Comparison of ENCODE assay signal across 8 cellular contexts in genomic region chr19:17847538-17848366, GRCh38. TPM values are rescaled to one million over a fixed set of nuclear protein-coding genes. Genes with fewer than 3 reads are reported as not detected.
DNase-seq lines count a peak whose midpoint lies in the region; ATAC-seq and TF ChIP-seq lines count a peak whose summit lies in the region.

JAK3 (minus strand) TSS chr19:17847982; CDS start chr19:17844417, 3,565 bp downstream.

- CTCF ChIA-PET in SK-N-SH (lab: Yijun Ruan, JAX), result interaction anchor here (0.9 to 1.7 kb wide), 3 partner anchors 8 to 106 kb away, joined by 3 to 9 read pairs (median 6); partner anchors contain the start of gene RPL18A

- H3K27me3 Mint-ChIP-seq in progenitor cell of endocrine pancreas, result peaks cover 49% of the 10 kb centered on the region

- no peaks in the 10 kb centered on the region for H3K4me1 Mint-ChIP-seq in progenitor cell of endocrine pancreas (ENCODE audit: low read depth)

- peak within 1 kb of the TSS; percentile 46 for H3K4me3 Mint-ChIP-seq in progenitor cell of endocrine pancreas (ENCODE audit: low read depth)

- H3K9me3 Mint-ChIP-seq in activated naive CD4-positive, alpha-beta T cell treated with anti-CD3 and anti-CD28 coated beads, Interleukin-2, amount 50 U/mL, for 72 hours, result peaks cover 0 to 4% of the 10 kb centered on the region in 2 donors
- H3K9me3 Mint-ChIP-seq in progenitor cell of endocrine pancreas (ENCODE audit: low read depth), result no peaks in the 10 kb centered on the region

- intact Hi-C loops in cardiac septum (cut with DNase I), result no loop called here
- intact Hi-C loops in transverse colon (cut with DNase I; ENCODE audit: low total_unique reads), result no loop called here

- WGBS in SK-N-SH (ENCODE audit: low lambda C conversion rate), result 64% methylated on average over 38 of the region's 40 CpGs
- WGBS in transverse colon (ENCODE audit: low coverage in 1 of 2), 2 donors, result 16 to 23% methylated on average over 6 to 25 of the region's 40 CpGs

- H2AFZ ChIP-seq in SK-N-SH (ENCODE audit: low read depth), result no peak within 1 kb of the TSS

- peaks cover 0 to 6% of the 10 kb centered on the region in 2 experiments; a peak in 1 of 4 replicates for H3K4me1 ChIP-seq in SK-N-SH (ENCODE audit: control insufficient read depth in 1 of 2, insufficient read depth in 2 of 2, low read depth in 1 of 2, low read length in 1 of 2)
- peaks cover 0 to 34% (median 6%) of the 10 kb centered on the region in 4 donors for H3K4me1 ChIP-seq in transverse colon

- H3K4me2 ChIP-seq in SK-N-SH, result no peak within 1 kb of the TSS

- POLR2A ChIA-PET in SK-N-SH (lab: Yijun Ruan, JAX), result interaction anchor here (0.6 to 1.7 kb wide), 4 partner anchors 12 to 96 kb away, joined by 3 to 9 read pairs (median 5); partner anchors contain the start of gene RPL18A

- peak; percentile 67 for DNase-seq in ELF-1 (ENCODE audit: low read depth, low spot score)
- peak; percentile 93 for DNase-seq in SK-N-SH
- DNase-seq in activated naive CD4-positive, alpha-beta T cell treated with anti-CD3 and anti-CD28 coated beads, Interleukin-2, amount 50 U/mL, for 72 hours (ENCODE audit: low spot score in 2 of 2), result peak; percentile 84 to 91
- DNase-seq in cardiac septum (ENCODE audit: low spot score), result peak; percentile 91
- peak; percentile 53 for DNase-seq in progenitor cell of endocrine pancreas (ENCODE audit: low spot score, unreplicated experiment)
- peak; percentile 78 for DNase-seq in transverse colon
- DNase-seq in NCI-H187 (lab: John Stamatoyannopoulos, UW), result no peak

- no peaks in the 10 kb centered on the region for H3K36me3 ChIP-seq in SK-N-SH (replicated peaks in 1 of 2; ENCODE audit: control insufficient read depth in 1 of 2, insufficient read depth in 2 of 2, low read length in 1 of 2)
- no peaks in the 10 kb centered on the region for H3K36me3 ChIP-seq in transverse colon

- no peaks in the 10 kb centered on the region for H3K79me2 ChIP-seq in SK-N-SH (ENCODE audit: insufficient read depth)

- H3K4me3 ChIP-seq in SK-N-SH (ENCODE audit: low read depth in 2 of 2, low read length in 1 of 2) (no peak within 1 kb of the TSS), transverse colon (peak within 1 kb of the TSS; percentile 9 to 49 (median 28))

- in situ Hi-C loops in transverse colon (cut with MboI; ENCODE audit: low pct_ligation_motif_present in 1 of 4, low pct_unique_long_range_greater_than_20kb in 1 of 4, low sequenced_read_pairs in 3 of 4), result no loop called here

- H3K27me3 ChIP-seq in SK-N-SH (ENCODE audit: insufficient read depth), result no peaks in the 10 kb centered on the region
- peaks cover 27% of the 10 kb centered on the region for H3K27me3 ChIP-seq in transverse colon

- H3K9me3 ChIP-seq in SK-N-SH (no peaks in the 10 kb centered on the region), transverse colon (no peaks in the 10 kb centered on the region)

- H3F3A ChIP-seq in SK-N-SH (replicated peaks; ENCODE audit: insufficient read depth), result no peaks in the 10 kb centered on the region

- no peak for TF ChIP-seq RAD21 in SK-N-SH (IDR thresholded peaks at IDR 0.05; ENCODE audit: low read length)

- TF ChIP-seq EP300 in SK-N-SH (IDR thresholded peaks at IDR 0.05; ENCODE audit: borderline replicate concordance in 1 of 2, low read depth in 1 of 2, low read length in 1 of 2) (no peak), transverse colon (IDR thresholded peaks at IDR 0.05; ENCODE audit: low read depth) (no peak)

- no peaks in the 10 kb centered on the region for H4K20me1 ChIP-seq in SK-N-SH (ENCODE audit: insufficient read depth)

- H3K27ac Mint-ChIP-seq in activated naive CD4-positive, alpha-beta T cell treated with anti-CD3 and anti-CD28 coated beads, Interleukin-2, amount 50 U/mL, for 72 hours, result peak within 1 kb of the TSS; percentile 85 to 98
- no peak within 1 kb of the TSS for H3K27ac Mint-ChIP-seq in progenitor cell of endocrine pancreas

- H3K9me2 ChIP-seq in SK-N-SH, result no peaks in the 10 kb centered on the region

- no peak for TF ChIP-seq CTCF in SK-N-SH (IDR thresholded peaks at IDR 0.05)
- TF ChIP-seq CTCF in progenitor cell of endocrine pancreas (IDR thresholded peaks at IDR 0.05; ENCODE audit: unreplicated experiment), result no peak
- TF ChIP-seq CTCF in transverse colon (IDR thresholded peaks at IDR 0.05), result no peak

- H3K36me3 Mint-ChIP-seq in activated naive CD4-positive, alpha-beta T cell treated with anti-CD3 and anti-CD28 coated beads, Interleukin-2, amount 50 U/mL, for 72 hours, result peaks cover 5 to 46% of the 10 kb centered on the region in 2 donors
- H3K36me3 Mint-ChIP-seq in progenitor cell of endocrine pancreas (ENCODE audit: insufficient read depth), result no peaks in the 10 kb centered on the region

- peak; percentile 48 for ATAC-seq in HG02588 (IDR thresholded peaks at IDR 0.05; ENCODE audit: unreplicated experiment)
- ATAC-seq in activated naive CD4-positive, alpha-beta T cell treated with anti-CD3 and anti-CD28 coated beads, Interleukin-2, amount 50 U/mL, for 72 hours, result peak; percentile 79 to 90

- H3K9ac ChIP-seq in SK-N-SH, result no peak within 1 kb of the TSS

- peak; percentile 30 for TF ChIP-seq POLR2A in transverse colon (IDR thresholded peaks at IDR 0.05)

- H3K27ac ChIP-seq in SK-N-SH (ENCODE audit: low read depth in 2 of 2, low read length in 1 of 2), result no peak within 1 kb of the TSS
- peak within 1 kb of the TSS; percentile 69 to 83 (median 78) for H3K27ac ChIP-seq in transverse colon

TF ChIP-seq in SK-N-SH, 30 proteins besides CTCF, POLR2A, EP300 and RAD21:
- TF ChIP-seq TCF12 (IDR thresholded peaks at IDR 0.05) (no peak), RCOR1 (IDR thresholded peaks at IDR 0.05; ENCODE audit: low read length) (no peak; the same call in 1 of the 2 replicates), CHD2 (IDR thresholded peaks at IDR 0.05; ENCODE audit: low read length, partially characterized antibody) (no peak), ZBTB33 (IDR thresholded peaks at IDR 0.05; ENCODE audit: borderline replicate concordance, low read depth) (no peak), NRF1 (IDR thresholded peaks at IDR 0.05; ENCODE audit: low read depth, low read length) (peak; percentile 50; the same call in 1 of the 2 replicates)

RNA-seq across cellular contexts. Expression of gene JAK3, which starts in this region (rescaled TPM):
- polyA plus RNA-seq in SK-N-SH (2012; rRNA removed), result 1.3 and 2.0 TPM in 2 replicates
- polyA plus RNA-seq in SK-N-SH (2012; cell fraction: cytosol; rRNA removed), result 0.67 and 0.71 TPM in 2 replicates
- 6.4 and 7.2 TPM in 2 replicates for polyA plus RNA-seq in SK-N-SH (2012; cell fraction: nucleus; rRNA removed)
- 100 to 1,000 TPM; 204 to 237 TPM for total RNA-seq in activated naive CD4-positive, alpha-beta T cell treated with anti-CD3 and anti-CD28 coated beads, Interleukin-2, amount 50 U/mL, for 72 hours
- total RNA-seq in cardiac septum (6.2 TPM), progenitor cell of endocrine pancreas (0.74 and 0.95 TPM in 2 replicates), transverse colon (10 to 100 TPM in 1 of 4 donors, 1 to 10 TPM in 3; 2.3 to 22.1 (median 8.5) TPM)

Comparison
In these comparisons a context has a peak if more than half of its experiments do, and no peak if none do; other contexts are left out.
1. RNA of gene JAK3 (total RNA-seq): 204 to 237 TPM in activated naive CD4-positive, alpha-beta T cell treated with anti-CD3 and anti-CD28 coated beads, Interleukin-2, amount 50 U/mL, for 72 hours; 2.3 to 22.1 TPM in transverse colon, 6.2 TPM in cardiac septum (single experiment) and 0.74 to 0.95 TPM in progenitor cell of endocrine pancreas; every median in the first group is over 4 times any median in the second.
2. Peak in DNase-seq in progenitor cell of endocrine pancreas; RNA of the gene not detected or under 1 TPM.
3. DNase-seq: peak in ELF-1 (single experiment), SK-N-SH (single experiment), activated naive CD4-positive, alpha-beta T cell treated with anti-CD3 and anti-CD28 coated beads, Interleukin-2, amount 50 U/mL, for 72 hours (2 of 2), cardiac septum (single experiment) and transverse colon (single experiment); none in NCI-H187 (0 of 2).
4. H3K27ac ChIP-seq: peak in transverse colon (4 of 4); none in SK-N-SH (0 of 2).
5. H3K4me3 ChIP-seq: peak in transverse colon (4 of 4); none in SK-N-SH (0 of 2).